In genomic region chr1:15958111-15958510, GRCh38 we compare ENCODE assay signal across 18 cellular contexts. TPM values are rescaled to one million over a fixed set of nuclear protein-coding genes. Genes with fewer than 3 reads are reported as not detected.
DNase-seq lines count a peak whose midpoint lies in the region; ATAC-seq and TF ChIP-seq lines count a peak whose summit lies in the region.
"Had no signal": no experiment of that assay in that cellular context is flagged by ENCODE, and none has a peak within 500 bp of the region (broad histone marks: within the 10 kb centered on the region; RNA-seq: fewer than 3 reads in every experiment).

No MANE protein-coding gene starts in this region.

- no peaks in the 10 kb centered on the region for H3K9me3 Mint-ChIP-seq in CD14-positive monocyte
- no peaks in the 10 kb centered on the region for H3K9me3 Mint-ChIP-seq in chondrocyte (ENCODE audit: low read depth)
- H3K9me3 Mint-ChIP-seq: T-helper 1 cell treated with Interleukin-12 subunit alpha and Interleukin-12 subunit beta and Interleukin-4 antibody, amounts not matched to agents 30 μg/mL and 1 μg/mL, for 36 hours had no signal

- no peak for ATAC-seq in GM21390 (IDR thresholded peaks at IDR 0.05; ENCODE audit: unreplicated experiment)
- ATAC-seq in psoas muscle = no peak
- ATAC-seq: foreskin keratinocyte had no signal

- DNase-seq in CD14-positive monocyte (ENCODE audit: low spot score) (peak; percentile 26), LHCN-M2 (ENCODE audit: low read depth) (peak; percentile 61), chondrocyte (ENCODE audit: low spot score) (no peak), osteoblast (ENCODE audit: insufficient read length, low spot score, missing footprints) (peak; percentile 27), NOMO-1 (lab: John Stamatoyannopoulos, UW; ENCODE audit: unreplicated experiment in 2 of 2) (no peak), T1000 (lab: John Stamatoyannopoulos, UW) (no peak), psoas muscle (no peak)
- DNase-seq: activated CD4-positive, alpha-beta T cell treated with anti-CD3 and anti-CD28 coated beads for 1 hour; DND-41; foreskin keratinocyte; mammary epithelial cell; NCI-H2029; sigmoid colon; stimulated activated CD4-positive, alpha-beta T cell treated with anti-CD3 and anti-CD28 coated beads, Interleukin-4, amount 100 ng/mL, for 4 hours had no signal

- peaks cover 84% of the 10 kb centered on the region for H3K79me2 ChIP-seq in osteoblast (ENCODE audit: insufficient read depth, low read length)

- no peak overlapping the region for H3K4me2 ChIP-seq in osteoblast (ENCODE audit: insufficient read depth, low read length)

- H3K27ac Mint-ChIP-seq in CD14-positive monocyte (peak overlapping the region in 5 of 7 donors; percentile 51 to 79 (median 63)), chondrocyte (ENCODE audit: unreplicated experiment) (peak overlapping the region; percentile 43)
- H3K27ac Mint-ChIP-seq: T-helper 1 cell treated with Interleukin-12 subunit alpha and Interleukin-12 subunit beta and Interleukin-4 antibody, amounts not matched to agents 30 μg/mL and 1 μg/mL, for 36 hours had no signal

- H3K9me3 ChIP-seq in osteoblast (ENCODE audit: low read depth, low read length) = no peaks in the 10 kb centered on the region
- H3K9me3 ChIP-seq in psoas muscle = no peaks in the 10 kb centered on the region
- H3K9me3 ChIP-seq: sigmoid colon had no signal

- H3K4me3 Mint-ChIP-seq in CD14-positive monocyte = no peak overlapping the region
- no peak overlapping the region for H3K4me3 Mint-ChIP-seq in chondrocyte (ENCODE audit: unreplicated experiment)
- H3K4me3 Mint-ChIP-seq: T-helper 1 cell treated with Interleukin-12 subunit alpha and Interleukin-12 subunit beta and Interleukin-4 antibody, amounts not matched to agents 30 μg/mL and 1 μg/mL, for 36 hours had no signal

- H3K4me3 ChIP-seq in osteoblast (ENCODE audit: insufficient read depth, low read length) (no peak overlapping the region), psoas muscle (no peak overlapping the region)
- H3K4me3 ChIP-seq: sigmoid colon had no signal

- no peaks in the 10 kb centered on the region for H3K36me3 ChIP-seq in osteoblast (ENCODE audit: insufficient read depth, low read length)
- H3K36me3 ChIP-seq in psoas muscle (ENCODE audit: insufficient read depth in 1 of 2, low read depth in 1 of 2) = no peaks in the 10 kb centered on the region
- H3K36me3 ChIP-seq: sigmoid colon had no signal

- peaks cover 32 to 52% of the 10 kb centered on the region in 2 donors for H3K36me3 Mint-ChIP-seq in CD14-positive monocyte
- no peaks in the 10 kb centered on the region for H3K36me3 Mint-ChIP-seq in chondrocyte (ENCODE audit: low read depth)

- H3K4me1 ChIP-seq in osteoblast (ENCODE audit: insufficient read depth, low read length) = peaks cover 40% of the 10 kb centered on the region
- H3K4me1 ChIP-seq in psoas muscle = peaks cover 34% of the 10 kb centered on the region

- intact Hi-C loops in CD14-positive monocyte (cut with micrococcal nuclease) = no loop called here
- intact Hi-C loops in psoas muscle (cut with DNase I) = no loop called here

- peaks cover 31% of the 10 kb centered on the region for H3K4me1 Mint-ChIP-seq in CD14-positive monocyte
- peaks cover 48% of the 10 kb centered on the region for H3K4me1 Mint-ChIP-seq in chondrocyte (ENCODE audit: low read depth)

- H3K27me3 ChIP-seq in osteoblast (ENCODE audit: insufficient read depth, low read length) = no peaks in the 10 kb centered on the region
- H3K27me3 ChIP-seq in psoas muscle (ENCODE audit: insufficient read depth in 3 of 3, low read length in 2 of 3) = no peaks in the 10 kb centered on the region
- H3K27me3 ChIP-seq: foreskin keratinocyte, sigmoid colon had no signal

- no peaks in the 10 kb centered on the region for H3K27me3 Mint-ChIP-seq in CD14-positive monocyte (ENCODE audit: low read depth in 3 of 3)
- H3K27me3 Mint-ChIP-seq in chondrocyte (ENCODE audit: low read depth) = no peaks in the 10 kb centered on the region

- H2AFZ ChIP-seq in osteoblast (ENCODE audit: low read length) = no peak overlapping the region

- no peak for TF ChIP-seq CTCF in CD14-positive monocyte (IDR thresholded peaks at IDR 0.05)
- no peak for TF ChIP-seq CTCF in chondrocyte (IDR thresholded peaks at IDR 0.05)
- no peak for TF ChIP-seq CTCF in osteoblast (IDR thresholded peaks at IDR 0.05; ENCODE audit: extremely low read depth, low read depth, low read length)
- no peak for TF ChIP-seq CTCF in psoas muscle (IDR thresholded peaks at IDR 0.05)

- 47 to 51% (median 48%) methylated on average over 5 of the region's 5 CpGs for WGBS in psoas muscle, 3 donors

- peaks cover 24% of the 10 kb centered on the region for H4K20me1 ChIP-seq in osteoblast (ENCODE audit: insufficient read depth, low read length)

- H3K27ac ChIP-seq in osteoblast (ENCODE audit: low read depth, low read length) = no peak overlapping the region
- no peak overlapping the region for H3K27ac ChIP-seq in psoas muscle
- H3K27ac ChIP-seq: C4-2B had no signal

RNA-seq across cellular contexts. Expression of gene ZBTB17, which starts 17.8 kb away (rescaled TPM):
- polyA plus RNA-seq in CD14-positive monocyte (1 to 10 TPM; 2.8 to 7.6 TPM), psoas muscle (10 to 100 TPM; 32.1 to 44.3 (median 34.2) TPM)
- total RNA-seq in LHCN-M2 (2014; rRNA removed) (37.0 and 44.4 TPM in 2 replicates), chondrocyte (23.9 to 30.8 TPM (median 27.2 TPM) in 3 replicates), osteoblast (25.0 and 29.7 TPM in 2 replicates), psoas muscle (10 to 100 TPM; 23.5 to 29.5 (median 26.2) TPM)
- polyA plus RNA-seq in LHCN-M2 (2012) = 26.2 TPM

RNA-seq across cellular contexts. Expression of gene SRARP, which starts 45.9 kb away (rescaled TPM):
- polyA plus RNA-seq in CD14-positive monocyte (not detected), psoas muscle (under 1 TPM; 0.06 to 0.17 (median 0.09) TPM)
- total RNA-seq in LHCN-M2 (2014; rRNA removed) (not detected in 2 replicates), chondrocyte (not detected in 3 replicates), osteoblast (not detected in 2 replicates), psoas muscle (under 1 TPM in 1 of 4 donors, not detected in 3; 0.06 TPM)
- not detected for polyA plus RNA-seq in LHCN-M2 (2012)
- total RNA-seq: foreskin keratinocyte, HT-29, mammary epithelial cell, sigmoid colon had no signal
- polyA plus RNA-seq: foreskin keratinocyte, mammary epithelial cell had no signal

RNA-seq across cellular contexts. Expression of gene HSPB7, which starts 59.7 kb away (rescaled TPM):
- polyA plus RNA-seq in CD14-positive monocyte = not detected
- total RNA-seq in LHCN-M2 (2014; rRNA removed) = 3.2 and 3.3 TPM in 2 replicates
- polyA plus RNA-seq in LHCN-M2 (2012) = 63.5 TPM
- 61.2 to 160 TPM (median 160 TPM) in 3 replicates for total RNA-seq in chondrocyte
- total RNA-seq in osteoblast = 4.1 and 6.9 TPM in 2 replicates
- 1,000 to 10,000 TPM; 1,183 to 3,738 (median 2,852) TPM for total RNA-seq in psoas muscle
- 1,000 to 10,000 TPM; 1,867 to 2,156 (median 2,058) TPM for polyA plus RNA-seq in psoas muscle
- total RNA-seq: foreskin keratinocyte, HT-29 had no signal
- polyA plus RNA-seq: foreskin keratinocyte, mammary epithelial cell had no signal

Comparison
In these comparisons a context has a peak if more than half of its experiments do, and no peak if none do; other contexts are left out.
1. DNase-seq: peak in CD14-positive monocyte (single experiment), LHCN-M2 (single experiment) and osteoblast (single experiment); none in chondrocyte (single experiment), NOMO-1 (0 of 2), T1000 (single experiment) and psoas muscle (0 of 2).